ENCODE assay signal across 1 cellular context in the genomic region with DNA sequence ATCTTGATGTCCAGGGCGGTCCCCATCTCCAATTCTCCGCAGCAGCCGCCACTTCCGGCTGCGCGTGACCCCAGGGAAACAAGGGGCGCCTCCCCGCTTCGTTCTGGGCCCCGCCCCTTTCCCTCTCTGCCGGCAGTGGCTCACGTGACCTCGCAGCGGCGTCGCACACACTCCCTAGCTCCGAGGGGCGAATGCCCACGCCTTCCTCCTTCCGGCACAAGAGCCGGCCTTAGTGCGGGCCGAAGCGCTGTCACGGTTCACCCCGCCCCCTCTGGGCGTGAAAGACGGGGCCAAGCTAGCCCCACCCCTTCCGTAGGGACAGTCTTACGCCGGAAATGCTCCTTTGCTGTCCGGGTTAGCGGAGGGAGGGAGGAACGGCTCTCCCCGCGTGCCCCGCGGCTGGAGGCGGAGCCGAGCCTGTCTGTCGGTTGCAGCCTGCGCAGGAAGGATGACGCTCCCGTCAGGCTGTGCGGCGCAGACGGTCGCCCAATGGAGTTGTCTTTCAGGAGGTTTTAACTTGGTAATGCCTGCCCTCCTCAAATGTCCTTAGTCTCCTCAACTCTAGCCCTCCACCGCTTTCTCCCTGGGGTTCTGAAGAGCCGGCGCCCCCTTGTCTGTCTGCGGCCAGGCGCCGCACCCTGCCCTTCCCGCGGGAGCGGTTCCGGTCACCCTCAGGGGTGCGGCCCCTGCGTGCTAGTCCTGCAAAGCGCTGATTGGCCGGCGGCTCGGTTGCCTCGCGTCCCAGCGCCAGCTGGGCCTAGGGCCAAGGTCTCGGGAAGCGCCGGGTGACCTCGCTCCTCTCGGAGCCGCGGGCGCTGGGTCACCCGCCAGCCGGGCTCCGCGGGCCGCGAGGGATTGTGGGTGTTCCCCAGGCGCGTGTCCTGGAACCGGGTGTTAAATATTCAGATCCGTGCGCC.
TF ChIP-seq lines count a peak whose summit lies in the region.

A gene (minus strand): TSS at position 66 of the 917 bp plus-strand sequence. CDS start 40 bp downstream, at position 26.

TF ChIP-seq in liver, 16 proteins besides CTCF, POLR2A, EP300 and RAD21 (continued from another document):
- TF ChIP-seq, protein P1, sequence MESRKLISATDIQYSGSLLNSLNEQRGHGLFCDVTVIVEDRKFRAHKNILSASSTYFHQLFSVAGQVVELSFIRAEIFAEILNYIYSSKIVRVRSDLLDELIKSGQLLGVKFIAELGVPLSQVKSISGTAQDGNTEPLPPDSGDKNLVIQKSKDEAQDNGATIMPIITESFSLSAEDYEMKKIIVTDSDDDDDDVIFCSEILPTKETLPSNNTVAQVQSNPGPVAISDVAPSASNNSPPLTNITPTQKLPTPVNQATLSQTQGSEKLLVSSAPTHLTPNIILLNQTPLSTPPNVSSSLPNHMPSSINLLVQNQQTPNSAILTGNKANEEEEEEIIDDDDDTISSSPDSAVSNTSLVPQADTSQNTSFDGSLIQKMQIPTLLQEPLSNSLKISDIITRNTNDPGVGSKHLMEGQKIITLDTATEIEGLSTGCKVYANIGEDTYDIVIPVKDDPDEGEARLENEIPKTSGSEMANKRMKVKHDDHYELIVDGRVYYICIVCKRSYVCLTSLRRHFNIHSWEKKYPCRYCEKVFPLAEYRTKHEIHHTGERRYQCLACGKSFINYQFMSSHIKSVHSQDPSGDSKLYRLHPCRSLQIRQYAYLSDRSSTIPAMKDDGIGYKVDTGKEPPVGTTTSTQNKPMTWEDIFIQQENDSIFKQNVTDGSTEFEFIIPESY (IDR thresholded peaks at IDR 0.05), result peak; percentile 78
- TF ChIP-seq FOXA2 (IDR thresholded peaks at IDR 0.05) (no peak), TAF1 (conservative IDR thresholded peaks at IDR 0.05) (peak; percentile 96), NR2F2 (IDR thresholded peaks at IDR 0.05) (peak; percentile 81), HNF4A (conservative IDR thresholded peaks at IDR 0.05) (peak; percentile 51 to 53), FOXA1 (IDR thresholded peaks at IDR 0.05) (peak; percentile 42)
